Comparison of ENCODE assay signal across 23 cellular contexts in genomic region chr9:101832464-101832863, GRCh38.
DNase-seq lines count a peak whose midpoint lies in the region; ATAC-seq, FAIRE-seq and TF ChIP-seq lines count a peak whose summit lies in the region.
"Had no signal": no experiment of that assay in that cellular context is flagged by ENCODE, and none has a peak within 500 bp of the region (broad histone marks: within the 10 kb centered on the region; RNA-seq: fewer than 3 reads in every experiment).

No MANE protein-coding gene starts in this region.

- no peak overlapping the region for H3K4me2 ChIP-seq in GM23338
- H3K4me2 ChIP-seq: BLaER1 had no signal

- H3K9me3 ChIP-seq in colonic mucosa (no peaks in the 10 kb centered on the region), mucosa of descending colon (no peaks in the 10 kb centered on the region), small intestine (ENCODE audit: control insufficient read depth, low read depth) (no peaks in the 10 kb centered on the region), prostate gland (no peaks in the 10 kb centered on the region)
- H3K9me3 ChIP-seq: BLaER1, Caco-2 had no signal

- H3K36me3 Mint-ChIP-seq in GM23338 (ENCODE audit: low read depth): peaks cover 2% of the 10 kb centered on the region
- H3K36me3 Mint-ChIP-seq: CD4-positive, CD25-positive, alpha-beta regulatory T cell; CD8-positive, alpha-beta T cell had no signal

- H3K36me3 ChIP-seq in GM23338 (ENCODE audit: insufficient read depth) (peaks cover 5% of the 10 kb centered on the region; the same call in 1 of the 2 replicates), colonic mucosa (no peaks in the 10 kb centered on the region), mucosa of descending colon (ENCODE audit: low read depth) (no peaks in the 10 kb centered on the region), small intestine (ENCODE audit: control insufficient read depth in 2 of 2, insufficient read depth in 2 of 2, low read length in 2 of 2) (no peaks in the 10 kb centered on the region), prostate gland (no peaks in the 10 kb centered on the region)
- H3K36me3 ChIP-seq: BLaER1 had no signal

- H2AFZ ChIP-seq in GM23338: no peak overlapping the region

- DNase-seq in GM23338 (ENCODE audit: low spot score): peak; percentile 13
- DNase-seq in colonic mucosa: peak; percentile 22
- peak in 1 of 3 donors; percentile 30 for DNase-seq in mucosa of descending colon
- peak; percentile 68 for DNase-seq in small intestine
- DNase-seq in stimulated activated CD4-positive, alpha-beta T cell treated with anti-CD3 and anti-CD28 coated beads, Interleukin-4, amount 100 ng/mL, for 4 hours: no peak
- no peak for DNase-seq in SK-N-DZ (ENCODE audit: low spot score)
- DNase-seq in stimulated activated naive CD8-positive, alpha-beta T cell treated with anti-CD3 and anti-CD28 coated beads, Interleukin-15, amount 100 ng/mL, for 72 hours: no peak
- no peak for DNase-seq in prostate gland (ENCODE audit: low spot score)
- DNase-seq: Caco-2; CD4-positive, CD25-positive, alpha-beta regulatory T cell; CD8-positive, alpha-beta T cell; DMS153; DND-41; H7; HCEC 1CT had no signal

- TF ChIP-seq CTCF in GM23338 (conservative IDR thresholded peaks at IDR 0.05; ENCODE audit: low read depth in 2 of 2) (no peak), colonic mucosa (IDR thresholded peaks at IDR 0.05) (no peak), mucosa of descending colon (IDR thresholded peaks at IDR 0.05) (no peak), prostate gland (IDR thresholded peaks at IDR 0.05) (no peak)

- no peaks in the 10 kb centered on the region for H4K20me1 ChIP-seq in GM23338 (replicated peaks; ENCODE audit: insufficient read depth)
- H4K20me1 ChIP-seq: BLaER1 had no signal

- H3K4me1 ChIP-seq in GM23338 (ENCODE audit: insufficient read depth): no peaks in the 10 kb centered on the region
- H3K4me1 ChIP-seq in colonic mucosa: no peaks in the 10 kb centered on the region
- peaks cover 12% of the 10 kb centered on the region for H3K4me1 ChIP-seq in mucosa of descending colon (ENCODE audit: low read depth)
- H3K4me1 ChIP-seq in small intestine (ENCODE audit: control insufficient read depth in 2 of 2, insufficient read depth in 1 of 2, low read depth in 1 of 2, low read length in 1 of 2): no peaks in the 10 kb centered on the region
- H3K4me1 ChIP-seq in prostate gland (replicated peaks): no peaks in the 10 kb centered on the region
- H3K4me1 ChIP-seq: BLaER1, Caco-2 had no signal

- H3K9me3 Mint-ChIP-seq in GM23338: peaks cover 63% of the 10 kb centered on the region
- peaks cover 0 to 10% of the 10 kb centered on the region in 2 donors for H3K9me3 Mint-ChIP-seq in stimulated activated naive CD8-positive, alpha-beta T cell treated with anti-CD3 and anti-CD28 coated beads, Interleukin-15, amount 100 ng/mL, for 72 hours

- ATAC-seq in GM23338 (no peak), mucosa of descending colon (peak; percentile 95)
- ATAC-seq in stimulated activated naive CD8-positive, alpha-beta T cell treated with anti-CD3 and anti-CD28 coated beads, Interleukin-15, amount 100 ng/mL, for 72 hours: no peak
- ATAC-seq: CD8-positive, alpha-beta T cell had no signal

- H3K4me3 ChIP-seq in GM23338 (no peak overlapping the region), colonic mucosa (no peak overlapping the region), mucosa of descending colon (no peak overlapping the region), small intestine (ENCODE audit: low read depth in 1 of 2, low read length in 2 of 2) (no peak overlapping the region), prostate gland (no peak overlapping the region)
- H3K4me3 ChIP-seq: BLaER1 had no signal

- FAIRE-seq in small intestine (lab: Jason Lieb, UNC): peak; percentile 36
- FAIRE-seq: A204.1, G401.6, GM12892, H1 had no signal

- intact Hi-C loops in colonic mucosa (cut with DNase I) (no loop called here), mucosa of descending colon (cut with DNase I, micrococcal nuclease) (no loop called here), prostate gland (cut with DNase I) (no loop called here)

- H3K27me3 ChIP-seq in GM23338 (ENCODE audit: insufficient read depth) (no peaks in the 10 kb centered on the region), colonic mucosa (no peaks in the 10 kb centered on the region), small intestine (ENCODE audit: control insufficient read depth in 2 of 2, insufficient read depth in 2 of 2, low read length in 2 of 2) (no peaks in the 10 kb centered on the region), prostate gland (replicated peaks; ENCODE audit: insufficient read depth) (no peaks in the 10 kb centered on the region)
- H3K27me3 ChIP-seq: BLaER1 had no signal

- no peaks in the 10 kb centered on the region for H3K79me2 ChIP-seq in GM23338 (replicated peaks; ENCODE audit: insufficient read depth)

- no peak for TF ChIP-seq POLR2A in prostate gland (IDR thresholded peaks at IDR 0.05)

- H3K4me3 Mint-ChIP-seq in GM23338: no peak overlapping the region
- H3K4me3 Mint-ChIP-seq in stimulated activated naive CD8-positive, alpha-beta T cell treated with anti-CD3 and anti-CD28 coated beads, Interleukin-15, amount 100 ng/mL, for 72 hours: no peak overlapping the region
- H3K4me3 Mint-ChIP-seq: B cell; CD4-positive, CD25-positive, alpha-beta regulatory T cell; CD8-positive, alpha-beta T cell had no signal

- no peak overlapping the region for H3K9ac ChIP-seq in colonic mucosa (ENCODE audit: low read depth in 2 of 2, low read length in 2 of 2)
- H3K9ac ChIP-seq: BLaER1 had no signal

- no peak overlapping the region for H3K27ac Mint-ChIP-seq in GM23338
- no peak overlapping the region for H3K27ac Mint-ChIP-seq in stimulated activated naive CD8-positive, alpha-beta T cell treated with anti-CD3 and anti-CD28 coated beads, Interleukin-15, amount 100 ng/mL, for 72 hours
- H3K27ac Mint-ChIP-seq: B cell; CD8-positive, alpha-beta T cell had no signal

- no peaks in the 10 kb centered on the region for H3K4me1 Mint-ChIP-seq in GM23338
- H3K4me1 Mint-ChIP-seq in stimulated activated naive CD8-positive, alpha-beta T cell treated with anti-CD3 and anti-CD28 coated beads, Interleukin-15, amount 100 ng/mL, for 72 hours: no peaks in the 10 kb centered on the region
- H3K4me1 Mint-ChIP-seq: B cell; CD4-positive, CD25-positive, alpha-beta regulatory T cell had no signal

- no peaks in the 10 kb centered on the region for H3K9me2 ChIP-seq in GM23338 (ENCODE audit: insufficient read depth)

- no peaks in the 10 kb centered on the region for H3F3A ChIP-seq in GM23338 (replicated peaks; ENCODE audit: low read depth)

- H3K27ac ChIP-seq in GM23338 (ENCODE audit: low read depth) (no peak overlapping the region), colonic mucosa (peak overlapping the region; percentile 29), small intestine (ENCODE audit: low read depth in 1 of 2, low read length in 1 of 2) (peak overlapping the region; percentile 20 to 71), prostate gland (no peak overlapping the region)
- H3K27ac ChIP-seq: 22Rv1, BLaER1, C4-2B had no signal

- peaks cover 2% of the 10 kb centered on the region for H3K27me3 Mint-ChIP-seq in GM23338 (ENCODE audit: insufficient read depth, low read depth, poor library complexity)
- peaks cover 13% of the 10 kb centered on the region for H3K27me3 Mint-ChIP-seq in stimulated activated naive CD8-positive, alpha-beta T cell treated with anti-CD3 and anti-CD28 coated beads, Interleukin-15, amount 100 ng/mL, for 72 hours
- H3K27me3 Mint-ChIP-seq: B cell had no signal

TF ChIP-seq in GM23338, 12 proteins besides CTCF, POLR2A, EP300 and RAD21 (continues in another document):
- TF ChIP-seq STAT1 (IDR thresholded peaks at IDR 0.05; ENCODE audit: unreplicated experiment) (no peak), NANOG (IDR thresholded peaks at IDR 0.05; ENCODE audit: borderline replicate concordance) (no peak), EZH2phosphoT487 (IDR thresholded peaks at IDR 0.05; ENCODE audit: unreplicated experiment) (no peak)

Comparison
In these comparisons a context has a peak if more than half of its experiments do, and no peak if none do; other contexts are left out.
1. DNase-seq: peak in GM23338 (single experiment), colonic mucosa (single experiment) and small intestine (single experiment); none in stimulated activated CD4-positive, alpha-beta T cell treated with anti-CD3 and anti-CD28 coated beads, Interleukin-4, amount 100 ng/mL, for 4 hours (0 of 2), SK-N-DZ (single experiment), stimulated activated naive CD8-positive, alpha-beta T cell treated with anti-CD3 and anti-CD28 coated beads, Interleukin-15, amount 100 ng/mL, for 72 hours (0 of 2) and prostate gland (single experiment).
2. H3K27ac ChIP-seq: peak in colonic mucosa (single experiment) and small intestine (2 of 2); none in GM23338 (single experiment) and prostate gland (0 of 2).